1 cellular context compared by ENCODE assay signal in genomic region chr11:75241036-75241905, GRCh38.
TF ChIP-seq lines count a peak whose summit lies in the region.

No MANE protein-coding gene starts in this region.

TF ChIP-seq in HepG2, 621 proteins besides CTCF, POLR2A, EP300 and RAD21 (continued from another document and continues in another):
- TF ChIP-seq, protein P1, sequence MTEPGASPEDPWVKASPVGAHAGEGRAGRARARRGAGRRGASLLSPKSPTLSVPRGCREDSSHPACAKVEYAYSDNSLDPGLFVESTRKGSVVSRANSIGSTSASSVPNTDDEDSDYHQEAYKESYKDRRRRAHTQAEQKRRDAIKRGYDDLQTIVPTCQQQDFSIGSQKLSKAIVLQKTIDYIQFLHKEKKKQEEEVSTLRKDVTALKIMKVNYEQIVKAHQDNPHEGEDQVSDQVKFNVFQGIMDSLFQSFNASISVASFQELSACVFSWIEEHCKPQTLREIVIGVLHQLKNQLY (CRISPR knock-in tag; IDR thresholded peaks at IDR 0.05): no peak
- no peak for TF ChIP-seq NFE2L2 (IDR thresholded peaks at IDR 0.05; ENCODE audit: low read length)
- no peak for TF ChIP-seq ZNF619 (CRISPR knock-in tag; IDR thresholded peaks at IDR 0.05)
- TF ChIP-seq CEBPZ (IDR thresholded peaks at IDR 0.05; ENCODE audit: low read length): no peak
- peak; percentile 66 for TF ChIP-seq RBFOX2 (IDR thresholded peaks at IDR 0.05; ENCODE audit: low read depth, low read length)
- 0 out of 2 replicates have a peak, but pooled peaks have one; percentile 27 for TF ChIP-seq ETV6 (CRISPR knock-in tag; conservative IDR thresholded peaks at IDR 0.05)
- TF ChIP-seq, protein P2, sequence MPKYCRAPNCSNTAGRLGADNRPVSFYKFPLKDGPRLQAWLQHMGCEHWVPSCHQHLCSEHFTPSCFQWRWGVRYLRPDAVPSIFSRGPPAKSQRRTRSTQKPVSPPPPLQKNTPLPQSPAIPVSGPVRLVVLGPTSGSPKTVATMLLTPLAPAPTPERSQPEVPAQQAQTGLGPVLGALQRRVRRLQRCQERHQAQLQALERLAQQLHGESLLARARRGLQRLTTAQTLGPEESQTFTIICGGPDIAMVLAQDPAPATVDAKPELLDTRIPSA (CRISPR knock-in tag; IDR thresholded peaks at IDR 0.05; ENCODE audit: borderline replicate concordance): no peak
- TF ChIP-seq, protein P3, sequence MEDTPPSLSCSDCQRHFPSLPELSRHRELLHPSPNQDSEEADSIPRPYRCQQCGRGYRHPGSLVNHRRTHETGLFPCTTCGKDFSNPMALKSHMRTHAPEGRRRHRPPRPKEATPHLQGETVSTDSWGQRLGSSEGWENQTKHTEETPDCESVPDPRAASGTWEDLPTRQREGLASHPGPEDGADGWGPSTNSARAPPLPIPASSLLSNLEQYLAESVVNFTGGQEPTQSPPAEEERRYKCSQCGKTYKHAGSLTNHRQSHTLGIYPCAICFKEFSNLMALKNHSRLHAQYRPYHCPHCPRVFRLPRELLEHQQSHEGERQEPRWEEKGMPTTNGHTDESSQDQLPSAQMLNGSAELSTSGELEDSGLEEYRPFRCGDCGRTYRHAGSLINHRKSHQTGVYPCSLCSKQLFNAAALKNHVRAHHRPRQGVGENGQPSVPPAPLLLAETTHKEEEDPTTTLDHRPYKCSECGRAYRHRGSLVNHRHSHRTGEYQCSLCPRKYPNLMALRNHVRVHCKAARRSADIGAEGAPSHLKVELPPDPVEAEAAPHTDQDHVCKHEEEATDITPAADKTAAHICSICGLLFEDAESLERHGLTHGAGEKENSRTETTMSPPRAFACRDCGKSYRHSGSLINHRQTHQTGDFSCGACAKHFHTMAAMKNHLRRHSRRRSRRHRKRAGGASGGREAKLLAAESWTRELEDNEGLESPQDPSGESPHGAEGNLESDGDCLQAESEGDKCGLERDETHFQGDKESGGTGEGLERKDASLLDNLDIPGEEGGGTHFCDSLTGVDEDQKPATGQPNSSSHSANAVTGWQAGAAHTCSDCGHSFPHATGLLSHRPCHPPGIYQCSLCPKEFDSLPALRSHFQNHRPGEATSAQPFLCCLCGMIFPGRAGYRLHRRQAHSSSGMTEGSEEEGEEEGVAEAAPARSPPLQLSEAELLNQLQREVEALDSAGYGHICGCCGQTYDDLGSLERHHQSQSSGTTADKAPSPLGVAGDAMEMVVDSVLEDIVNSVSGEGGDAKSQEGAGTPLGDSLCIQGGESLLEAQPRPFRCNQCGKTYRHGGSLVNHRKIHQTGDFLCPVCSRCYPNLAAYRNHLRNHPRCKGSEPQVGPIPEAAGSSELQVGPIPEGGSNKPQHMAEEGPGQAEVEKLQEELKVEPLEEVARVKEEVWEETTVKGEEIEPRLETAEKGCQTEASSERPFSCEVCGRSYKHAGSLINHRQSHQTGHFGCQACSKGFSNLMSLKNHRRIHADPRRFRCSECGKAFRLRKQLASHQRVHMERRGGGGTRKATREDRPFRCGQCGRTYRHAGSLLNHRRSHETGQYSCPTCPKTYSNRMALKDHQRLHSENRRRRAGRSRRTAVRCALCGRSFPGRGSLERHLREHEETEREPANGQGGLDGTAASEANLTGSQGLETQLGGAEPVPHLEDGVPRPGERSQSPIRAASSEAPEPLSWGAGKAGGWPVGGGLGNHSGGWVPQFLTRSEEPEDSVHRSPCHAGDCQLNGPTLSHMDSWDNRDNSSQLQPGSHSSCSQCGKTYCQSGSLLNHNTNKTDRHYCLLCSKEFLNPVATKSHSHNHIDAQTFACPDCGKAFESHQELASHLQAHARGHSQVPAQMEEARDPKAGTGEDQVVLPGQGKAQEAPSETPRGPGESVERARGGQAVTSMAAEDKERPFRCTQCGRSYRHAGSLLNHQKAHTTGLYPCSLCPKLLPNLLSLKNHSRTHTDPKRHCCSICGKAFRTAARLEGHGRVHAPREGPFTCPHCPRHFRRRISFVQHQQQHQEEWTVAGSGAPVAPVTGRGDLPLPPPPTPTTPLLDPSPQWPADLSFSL (CRISPR knock-in tag; IDR thresholded peaks at IDR 0.05): no peak
- TF ChIP-seq SRY (CRISPR knock-in tag; IDR thresholded peaks at IDR 0.05): peak; percentile 43; the same call in 1 of the 2 replicates
- no peak for TF ChIP-seq REL (CRISPR knock-in tag; conservative IDR thresholded peaks at IDR 0.05)
- no peak for TF ChIP-seq HNF4A (CRISPR knock-in tag; IDR thresholded peaks at IDR 0.05)
- TF ChIP-seq EZH2 (conservative IDR thresholded peaks at IDR 0.05; ENCODE audit: low read depth, low read length): no peak
- no peak for TF ChIP-seq PHF5A (CRISPR knock-in tag; IDR thresholded peaks at IDR 0.05; ENCODE audit: low read depth, unreplicated experiment)
- TF ChIP-seq ELF4 (CRISPR knock-in tag; IDR thresholded peaks at IDR 0.05; ENCODE audit: borderline replicate concordance): no peak
- no peak for TF ChIP-seq ZNF124 (CRISPR knock-in tag; IDR thresholded peaks at IDR 0.05)
- no peak for TF ChIP-seq SSRP1 (CRISPR knock-in tag; IDR thresholded peaks at IDR 0.05)
- TF ChIP-seq IKZF4 (CRISPR knock-in tag; IDR thresholded peaks at IDR 0.05; ENCODE audit: borderline replicate concordance, low read depth, not compliant biosample characterization): peak; percentile 61
- TF ChIP-seq, protein P4, sequence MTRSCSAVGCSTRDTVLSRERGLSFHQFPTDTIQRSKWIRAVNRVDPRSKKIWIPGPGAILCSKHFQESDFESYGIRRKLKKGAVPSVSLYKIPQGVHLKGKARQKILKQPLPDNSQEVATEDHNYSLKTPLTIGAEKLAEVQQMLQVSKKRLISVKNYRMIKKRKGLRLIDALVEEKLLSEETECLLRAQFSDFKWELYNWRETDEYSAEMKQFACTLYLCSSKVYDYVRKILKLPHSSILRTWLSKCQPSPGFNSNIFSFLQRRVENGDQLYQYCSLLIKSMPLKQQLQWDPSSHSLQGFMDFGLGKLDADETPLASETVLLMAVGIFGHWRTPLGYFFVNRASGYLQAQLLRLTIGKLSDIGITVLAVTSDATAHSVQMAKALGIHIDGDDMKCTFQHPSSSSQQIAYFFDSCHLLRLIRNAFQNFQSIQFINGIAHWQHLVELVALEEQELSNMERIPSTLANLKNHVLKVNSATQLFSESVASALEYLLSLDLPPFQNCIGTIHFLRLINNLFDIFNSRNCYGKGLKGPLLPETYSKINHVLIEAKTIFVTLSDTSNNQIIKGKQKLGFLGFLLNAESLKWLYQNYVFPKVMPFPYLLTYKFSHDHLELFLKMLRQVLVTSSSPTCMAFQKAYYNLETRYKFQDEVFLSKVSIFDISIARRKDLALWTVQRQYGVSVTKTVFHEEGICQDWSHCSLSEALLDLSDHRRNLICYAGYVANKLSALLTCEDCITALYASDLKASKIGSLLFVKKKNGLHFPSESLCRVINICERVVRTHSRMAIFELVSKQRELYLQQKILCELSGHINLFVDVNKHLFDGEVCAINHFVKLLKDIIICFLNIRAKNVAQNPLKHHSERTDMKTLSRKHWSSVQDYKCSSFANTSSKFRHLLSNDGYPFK (CRISPR knock-in tag; IDR thresholded peaks at IDR 0.05; ENCODE audit: borderline replicate concordance): no peak
- TF ChIP-seq, protein P5, sequence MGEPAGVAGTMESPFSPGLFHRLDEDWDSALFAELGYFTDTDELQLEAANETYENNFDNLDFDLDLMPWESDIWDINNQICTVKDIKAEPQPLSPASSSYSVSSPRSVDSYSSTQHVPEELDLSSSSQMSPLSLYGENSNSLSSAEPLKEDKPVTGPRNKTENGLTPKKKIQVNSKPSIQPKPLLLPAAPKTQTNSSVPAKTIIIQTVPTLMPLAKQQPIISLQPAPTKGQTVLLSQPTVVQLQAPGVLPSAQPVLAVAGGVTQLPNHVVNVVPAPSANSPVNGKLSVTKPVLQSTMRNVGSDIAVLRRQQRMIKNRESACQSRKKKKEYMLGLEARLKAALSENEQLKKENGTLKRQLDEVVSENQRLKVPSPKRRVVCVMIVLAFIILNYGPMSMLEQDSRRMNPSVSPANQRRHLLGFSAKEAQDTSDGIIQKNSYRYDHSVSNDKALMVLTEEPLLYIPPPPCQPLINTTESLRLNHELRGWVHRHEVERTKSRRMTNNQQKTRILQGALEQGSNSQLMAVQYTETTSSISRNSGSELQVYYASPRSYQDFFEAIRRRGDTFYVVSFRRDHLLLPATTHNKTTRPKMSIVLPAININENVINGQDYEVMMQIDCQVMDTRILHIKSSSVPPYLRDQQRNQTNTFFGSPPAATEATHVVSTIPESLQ (CRISPR knock-in tag; conservative IDR thresholded peaks at IDR 0.05): no peak
- peak; percentile 52; the same call in 1 of the 2 replicates for TF ChIP-seq YEATS4 (CRISPR knock-in tag; IDR thresholded peaks at IDR 0.05; ENCODE audit: borderline replicate concordance)
- TF ChIP-seq PRDM4 (CRISPR knock-in tag; IDR thresholded peaks at IDR 0.05; ENCODE audit: borderline replicate concordance): no peak
- no peak for TF ChIP-seq ZNF75D (CRISPR knock-in tag; IDR thresholded peaks at IDR 0.05; ENCODE audit: borderline replicate concordance)
- TF ChIP-seq, protein P6, sequence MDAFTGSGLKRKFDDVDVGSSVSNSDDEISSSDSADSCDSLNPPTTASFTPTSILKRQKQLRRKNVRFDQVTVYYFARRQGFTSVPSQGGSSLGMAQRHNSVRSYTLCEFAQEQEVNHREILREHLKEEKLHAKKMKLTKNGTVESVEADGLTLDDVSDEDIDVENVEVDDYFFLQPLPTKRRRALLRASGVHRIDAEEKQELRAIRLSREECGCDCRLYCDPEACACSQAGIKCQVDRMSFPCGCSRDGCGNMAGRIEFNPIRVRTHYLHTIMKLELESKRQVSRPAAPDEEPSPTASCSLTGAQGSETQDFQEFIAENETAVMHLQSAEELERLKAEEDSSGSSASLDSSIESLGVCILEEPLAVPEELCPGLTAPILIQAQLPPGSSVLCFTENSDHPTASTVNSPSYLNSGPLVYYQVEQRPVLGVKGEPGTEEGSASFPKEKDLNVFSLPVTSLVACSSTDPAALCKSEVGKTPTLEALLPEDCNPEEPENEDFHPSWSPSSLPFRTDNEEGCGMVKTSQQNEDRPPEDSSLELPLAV (CRISPR knock-in tag; conservative IDR thresholded peaks at IDR 0.05; ENCODE audit: low read depth): no peak; the same call in 1 of the 2 replicates
- no peak for TF ChIP-seq ZBTB3 (CRISPR knock-in tag; IDR thresholded peaks at IDR 0.05; ENCODE audit: borderline replicate concordance, low read depth)
- TF ChIP-seq HIVEP1 (CRISPR knock-in tag; IDR thresholded peaks at IDR 0.05): no peak
- TF ChIP-seq ZMYM3 (CRISPR knock-in tag; IDR thresholded peaks at IDR 0.05): no peak
- TF ChIP-seq ATF5 (CRISPR knock-in tag; IDR thresholded peaks at IDR 0.05; ENCODE audit: low read depth): no peak
- no peak for TF ChIP-seq SMARCC2 (IDR thresholded peaks at IDR 0.05)
- no peak for TF ChIP-seq TERF1 (CRISPR knock-in tag; IDR thresholded peaks at IDR 0.05)
- TF ChIP-seq FOSL2 (CRISPR knock-in tag; IDR thresholded peaks at IDR 0.05): no peak
- no peak for TF ChIP-seq ZBTB42 (CRISPR knock-in tag; IDR thresholded peaks at IDR 0.05)
- TF ChIP-seq KMT2B (CRISPR knock-in tag; IDR thresholded peaks at IDR 0.05): no peak
- no peak for TF ChIP-seq RFXAP (CRISPR knock-in tag; IDR thresholded peaks at IDR 0.05; ENCODE audit: borderline replicate concordance)
- no peak for TF ChIP-seq SNRNP70 (IDR thresholded peaks at IDR 0.05; ENCODE audit: low read depth, low read length)
- TF ChIP-seq DDIT3 (CRISPR knock-in tag; IDR thresholded peaks at IDR 0.05): no peak
